Comparison of ENCODE assay signal across 25 cellular contexts in genomic region chr6:110532401-110532800, GRCh38. TPM values are rescaled to one million over a fixed set of nuclear protein-coding genes. Genes with fewer than 3 reads are reported as not detected.
A peak's percentile ranks its signal among the peaks of the same experiment; 100 is the strongest.
DNase-seq lines count a peak whose midpoint lies in the region; ATAC-seq and TF ChIP-seq lines count a peak whose summit lies in the region.
"Had no signal": no experiment of that assay in that cellular context is flagged by ENCODE, and none has a peak within 500 bp of the region (broad histone marks: within the 10 kb centered on the region; RNA-seq: fewer than 3 reads in every experiment).

No MANE protein-coding gene starts in this region.

- peak overlapping the region; percentile 9 for H3K27ac ChIP-seq in left ventricle myocardium inferior (replicated peaks)
- H3K27ac ChIP-seq in right atrium auricular region, result no peak overlapping the region
- H3K27ac ChIP-seq in dorsolateral prefrontal cortex, result peak overlapping the region in 57 of 59 donors; percentile 9 to 100 (median 98)
- peak overlapping the region; percentile 12 for H3K27ac ChIP-seq in vagina
- H3K27ac ChIP-seq: GM23248, parathyroid adenoma, WERI-Rb-1 had no signal

- H3K4me3 ChIP-seq in left ventricle myocardium inferior, result no peak overlapping the region
- no peak overlapping the region for H3K4me3 ChIP-seq in right atrium auricular region
- H3K4me3 ChIP-seq in dorsolateral prefrontal cortex, result no peak overlapping the region
- H3K4me3 ChIP-seq in vagina, result no peak overlapping the region
- H3K4me3 ChIP-seq: GM23248 had no signal

- H3K27me3 ChIP-seq in left ventricle myocardium inferior (ENCODE audit: low read depth) (no peaks in the 10 kb centered on the region), right atrium auricular region (no peaks in the 10 kb centered on the region), dorsolateral prefrontal cortex (no peaks in the 10 kb centered on the region), vagina (no peaks in the 10 kb centered on the region)

- intact Hi-C loops in left ventricle myocardium inferior (cut with micrococcal nuclease), result loop anchor here (10.0 kb wide), 2 partner anchors 152 to 422 kb away; partner anchors contain the start of gene GTF3C6
- intact Hi-C loops in dorsolateral prefrontal cortex (cut with DNase I), result loop anchor here (2.0 to 10.0 kb wide), 5 partner anchors 150 to 416 kb away; partner anchors contain the start of gene CDK19 (in 1 of the 2)
- intact Hi-C loops in vagina (cut with DNase I), result loop anchor here (10.0 kb wide), 1 partner anchor 422 kb away; the partner anchor contains the start of gene GTF3C6

- no peaks in the 10 kb centered on the region for H3K36me3 ChIP-seq in left ventricle myocardium inferior
- no peaks in the 10 kb centered on the region for H3K36me3 ChIP-seq in right atrium auricular region
- H3K36me3 ChIP-seq in vagina, result no peaks in the 10 kb centered on the region
- H3K36me3 ChIP-seq: WERI-Rb-1 had no signal

- H3K9me3 ChIP-seq in left ventricle myocardium inferior (replicated peaks), result peaks cover 10% of the 10 kb centered on the region
- H3K9me3 ChIP-seq in right atrium auricular region, result peaks cover 0 to 5% of the 10 kb centered on the region in 2 donors
- H3K9me3 ChIP-seq in vagina, result no peaks in the 10 kb centered on the region
- H3K9me3 ChIP-seq: Caco-2 had no signal

- H3K4me1 ChIP-seq in left ventricle myocardium inferior (peaks cover 17% of the 10 kb centered on the region), right atrium auricular region (peaks cover 0 to 7% of the 10 kb centered on the region in 2 donors), vagina (peaks cover 52% of the 10 kb centered on the region)
- H3K4me1 ChIP-seq: parathyroid adenoma had no signal

- no peak for TF ChIP-seq POLR2A in vagina (IDR thresholded peaks at IDR 0.05)

- DNase-seq in left ventricle myocardium inferior (no peak), right atrium auricular region (ENCODE audit: low spot score) (no peak), dorsolateral prefrontal cortex (no peak), pons (ENCODE audit: low spot score) (peak; percentile 93), vagina (ENCODE audit: extremely low spot score in 2 of 2) (no peak), NCI-H1105 treated with DMSO at 0.1 percent for 48 hours (lab: John Stamatoyannopoulos, UW) (no peak)
- no peak for DNase-seq in activated naive CD4-positive, alpha-beta T cell treated with Interleukin-2 at 50 U/mL for 16 hours
- DNase-seq: activated CD4-positive, alpha-beta T cell treated with anti-CD3 and anti-CD28 coated beads, Interleukin-2, amount 10 ng/mL, durations not matched to agents 7 days and 5 days; Caco-2; cerebellar nuclear complex; effector CD8-positive, alpha-beta T cell; GM23248; MM.1S; NCI-H1436 treated with DMSO at 0.1 percent for 48 hours; NCI-H510A; nephron progenitor cell; stimulated activated CD4-positive, alpha-beta T cell treated with anti-CD3 and anti-CD28 coated beads, Interleukin-4, amount 100 ng/mL, for 24 hours; WERI-Rb-1 had no signal

- ATAC-seq in GM18861 (IDR thresholded peaks at IDR 0.05; ENCODE audit: unreplicated experiment), result no peak
- ATAC-seq: Panc1 had no signal

- TF ChIP-seq CTCF in left ventricle myocardium inferior (IDR thresholded peaks at IDR 0.05; ENCODE audit: borderline replicate concordance) (no peak), right atrium auricular region (IDR thresholded peaks at IDR 0.05) (no peak), dorsolateral prefrontal cortex (IDR thresholded peaks at IDR 0.05 in 54 of 56, conservative IDR thresholded peaks at IDR 0.05 in 2 of 56; ENCODE audit: low read depth in 1 of 56, partially characterized antibody in 56 of 56) (no peak), vagina (IDR thresholded peaks at IDR 0.05) (no peak)

RNA-seq across cellular contexts. Expression of gene SLC22A16, which starts 56.0 kb away (rescaled TPM):
- total RNA-seq in left ventricle myocardium inferior (not detected), right atrium auricular region (not detected), dorsolateral prefrontal cortex (1 to 10 TPM in 8 of 120 experiments, under 1 TPM in 23, not detected in 89; 0.24 to 2.8 (median 0.73) TPM), vagina (not detected)
- total RNA-seq: activated CD4-positive, alpha-beta T cell treated with anti-CD3 and anti-CD28 coated beads, Interleukin-2, amount 10 ng/mL, durations not matched to agents 7 days and 5 days; astrocyte; Caco-2; Daoy; glomerular endothelial cell; GM23248; mesothelial cell of epicardium had no signal

Comparison
In these comparisons a context has a peak if more than half of its experiments do, and no peak if none do; other contexts are left out.
1. H3K27ac ChIP-seq: peak in left ventricle myocardium inferior (single experiment), dorsolateral prefrontal cortex (57 of 59) and vagina (single experiment); none in right atrium auricular region (0 of 2).